8 cellular contexts compared by ENCODE assay signal in genomic region chr12:82359115-82359478, GRCh38. TPM values are rescaled to one million over a fixed set of nuclear protein-coding genes. Genes with fewer than 3 reads are reported as not detected.
DNase-seq lines count a peak whose midpoint lies in the region; ATAC-seq and TF ChIP-seq lines count a peak whose summit lies in the region.

No MANE protein-coding gene starts in this region.

- DNase-seq in Caco-2, result peak in 1 of 2 experiments; percentile 34
- DNase-seq in WTC11 (ENCODE audit: low spot score), result peak; percentile 48
- DNase-seq in trophoblast cell, result no peak
- DNase-seq in posterior vena cava (ENCODE audit: low spot score), result no peak

- H3K4me1 ChIP-seq in Caco-2 (no peaks in the 10 kb centered on the region; the same call in 1 of the 2 replicates), gastroesophageal sphincter (peaks cover 8 to 68% (median 20%) of the 10 kb centered on the region in 3 donors), trophoblast cell (ENCODE audit: control insufficient read depth in 1 of 2, insufficient read depth in 2 of 2, low read length in 2 of 2) (peaks cover 0 to 2% of the 10 kb centered on the region in 2 experiments)

- peak overlapping the region; percentile 82 for H4K8ac ChIP-seq in trophoblast cell (ENCODE audit: low read depth, low read length)

- H3K36me3 Mint-ChIP-seq in Caco-2 (ENCODE audit: insufficient read depth, unreplicated experiment), result peaks cover 33% of the 10 kb centered on the region
- peaks cover 45% of the 10 kb centered on the region for H3K36me3 Mint-ChIP-seq in WTC11

- H3K4me3 ChIP-seq in Caco-2 (ENCODE audit: low read depth, low read length) (peak overlapping the region; percentile 84), gastroesophageal sphincter (peak overlapping the region; percentile 72 to 96), trophoblast cell (ENCODE audit: low read depth, low read length) (no peak overlapping the region)

- no peak overlapping the region for H2BK5ac ChIP-seq in trophoblast cell (ENCODE audit: low read depth, low read length, poor library complexity)

- H3K27me3 Mint-ChIP-seq in Caco-2 (ENCODE audit: insufficient read depth, unreplicated experiment) (no peaks in the 10 kb centered on the region), WTC11 (ENCODE audit: low read depth) (no peaks in the 10 kb centered on the region; the same call in 1 of the 2 replicates)

- H3K36me3 ChIP-seq in Caco-2 (ENCODE audit: control insufficient read depth, insufficient read depth, low read length), result no peaks in the 10 kb centered on the region
- H3K36me3 ChIP-seq in KOPT-K1 (ENCODE audit: insufficient read depth, low read length), result peaks cover 30% of the 10 kb centered on the region
- peaks cover 0 to 26% of the 10 kb centered on the region in 2 donors for H3K36me3 ChIP-seq in gastroesophageal sphincter
- peaks cover 1 to 2% of the 10 kb centered on the region in 2 experiments for H3K36me3 ChIP-seq in trophoblast cell (ENCODE audit: control insufficient read depth in 1 of 2, insufficient read depth in 2 of 2, low read length in 2 of 2)

- peak overlapping the region; percentile 44 for H3K14ac ChIP-seq in trophoblast cell (ENCODE audit: low read length)

- BruUV-seq in Caco-2 (replicated peaks; lab: Mats Ljungman, UMichigan), result TSS peak; percentile 35

- peak overlapping the region; percentile 71 for H3K4me2 ChIP-seq in trophoblast cell (ENCODE audit: low read length)

- TF ChIP-seq POLR2A in gastroesophageal sphincter (IDR thresholded peaks at IDR 0.05), result no peak

- H3K18ac ChIP-seq in trophoblast cell (ENCODE audit: low read length), result no peak overlapping the region

- H2BK12ac ChIP-seq in trophoblast cell (ENCODE audit: low read length), result no peak overlapping the region

- H2AFZ ChIP-seq in trophoblast cell (ENCODE audit: insufficient read depth, low read length, poor library complexity), result peak overlapping the region; percentile 86

- intact Hi-C loops in Caco-2 (cut with micrococcal nuclease; ENCODE audit: unreplicated experiment) (no loop called here), posterior vena cava (cut with DNase I) (loop anchor here in 1 of 2 donors (10.0 kb wide), 1 partner anchor 604 kb away; the partner anchor contains the start of gene PPFIA2)

- H4K91ac ChIP-seq in trophoblast cell (ENCODE audit: low read depth, low read length), result no peak overlapping the region

- peaks cover 6% of the 10 kb centered on the region for H3K79me1 ChIP-seq in trophoblast cell (ENCODE audit: low read length)

- peak overlapping the region; percentile 74 for H4K12ac ChIP-seq in trophoblast cell (ENCODE audit: low read depth, low read length)

- no peak overlapping the region for H3K23ac ChIP-seq in trophoblast cell (ENCODE audit: low read length)

- H3K4ac ChIP-seq in trophoblast cell (ENCODE audit: low read depth, low read length), result no peak overlapping the region

- H2BK120ac ChIP-seq in trophoblast cell (ENCODE audit: insufficient read depth, low read length, poor library complexity), result no peak overlapping the region

- H3K27me3 ChIP-seq in Caco-2 (replicated peaks; ENCODE audit: control insufficient read depth, insufficient read depth, low read length) (no peaks in the 10 kb centered on the region), gastroesophageal sphincter (no peaks in the 10 kb centered on the region), trophoblast cell (ENCODE audit: insufficient read depth, low read length) (no peaks in the 10 kb centered on the region)

- POLR2A ChIA-PET in Caco-2 (lab: Charles Lee) (interaction anchor here (0.6 to 1.2 kb wide), 3 partner anchors 14 to 269 kb away, joined by 3 to 4 read pairs (median 3); no protein-coding TSS in a partner anchor), WTC11 (lab: Charles Lee) (interaction anchor here (1.2 kb wide), 2 partner anchors 52 to 711 kb away, joined by 3 to 6 read pairs; no protein-coding TSS in a partner anchor)

- no peak for TF ChIP-seq CTCF in Caco-2 (IDR thresholded peaks at IDR 0.05; ENCODE audit: insufficient read depth in 1 of 2, low read depth in 1 of 2, low read length in 1 of 2, severe bottlenecking in 1 of 2, unreplicated experiment in 1 of 2)
- no peak for TF ChIP-seq CTCF in WTC11 (IDR thresholded peaks at IDR 0.05)
- no peak for TF ChIP-seq CTCF in gastroesophageal sphincter (IDR thresholded peaks at IDR 0.05)

- no peak overlapping the region for H3K9ac ChIP-seq in trophoblast cell (ENCODE audit: low read length)

- 5 to 18% methylated on average over 4 of the region's 4 CpGs for WGBS in gastroesophageal sphincter (ENCODE audit: low coverage in 1 of 2), 2 donors
- no CpG with 5 or more reads among the region's 4 CpGs for WGBS in trophoblast cell (ENCODE audit: extremely low coverage, insufficient coverage, insufficient read length)

- H3K79me2 ChIP-seq in trophoblast cell (ENCODE audit: control insufficient read depth, insufficient read depth, low read length, poor library complexity), result peaks cover 6% of the 10 kb centered on the region

- H3K9me3 Mint-ChIP-seq in Caco-2 (ENCODE audit: unreplicated experiment), result no peaks in the 10 kb centered on the region
- H3K9me3 Mint-ChIP-seq in WTC11, result peaks cover 6% of the 10 kb centered on the region

- H3K27ac Mint-ChIP-seq in Caco-2 (ENCODE audit: unreplicated experiment) (peak overlapping the region; percentile 100), WTC11 (peak overlapping the region; percentile 46)

- CTCF ChIA-PET in Caco-2 (lab: Charles Lee), result no interaction called here
- CTCF ChIA-PET in WTC11 (lab: Charles Lee), result interaction anchor here (1.0 to 1.2 kb wide), 4 partner anchors 45 to 1464 kb away, joined by 3 to 6 read pairs (median 3); no protein-coding TSS in a partner anchor

- no peaks in the 10 kb centered on the region for H3K9me3 ChIP-seq in Caco-2
- H3K9me3 ChIP-seq in KOPT-K1 (ENCODE audit: insufficient read depth, low read length, poor library complexity, severe bottlenecking), result no peaks in the 10 kb centered on the region
- H3K9me3 ChIP-seq in gastroesophageal sphincter, result no peaks in the 10 kb centered on the region
- H3K9me3 ChIP-seq in trophoblast cell (ENCODE audit: insufficient read depth, low read depth, low read length), result peaks cover 2% of the 10 kb centered on the region

- peak overlapping the region; percentile 98 for H3K27ac ChIP-seq in KOPT-K1 (ENCODE audit: low read depth, low read length, poor library complexity, severe bottlenecking)
- peak overlapping the region; percentile 87 to 97 (median 92) for H3K27ac ChIP-seq in gastroesophageal sphincter
- H3K27ac ChIP-seq in trophoblast cell (ENCODE audit: low read depth, low read length), result no peak overlapping the region

- peaks cover 6% of the 10 kb centered on the region for H3K4me1 Mint-ChIP-seq in Caco-2 (ENCODE audit: low read depth, unreplicated experiment)
- H3K4me1 Mint-ChIP-seq in WTC11, result peaks cover 28% of the 10 kb centered on the region

- H3K4me3 Mint-ChIP-seq in Caco-2 (ENCODE audit: unreplicated experiment) (peak overlapping the region; percentile 99), WTC11 (peak overlapping the region; percentile 99)

- no peak overlapping the region for H2AK5ac ChIP-seq in trophoblast cell (ENCODE audit: low read length)

- TF ChIP-seq EP300 in gastroesophageal sphincter (IDR thresholded peaks at IDR 0.05), result no peak

- peak; percentile 7 for ATAC-seq in GM19463 (IDR thresholded peaks at IDR 0.05; ENCODE audit: unreplicated experiment)
- peak; percentile 50 for ATAC-seq in WTC11
- no peak for ATAC-seq in gastroesophageal sphincter
- no peak for ATAC-seq in GM21381 (IDR thresholded peaks at IDR 0.05; ENCODE audit: unreplicated experiment)

TF ChIP-seq in WTC11, 78 proteins besides CTCF, POLR2A, EP300 and RAD21:
- TF ChIP-seq FOXP4 (CRISPR knock-in tag; IDR thresholded peaks at IDR 0.05), result no peak

RNA-seq across cellular contexts. Expression of gene METTL25, which starts 0.8 kb away (rescaled TPM):
- total RNA-seq in Caco-2 (2022) (8.0 and 8.4 TPM in 2 replicates), WTC11 (2021) (6.3 to 8.0 TPM (median 7.2 TPM) in 3 replicates), gastroesophageal sphincter (10 to 100 TPM; 13.7 to 32.3 (median 24.7) TPM), posterior vena cava (10 to 100 TPM; 15.1 to 15.9 TPM)
- 4.5 and 5.0 TPM in 2 replicates for polyA plus RNA-seq in trophoblast cell (2013)

RNA-seq across cellular contexts. Expression of gene CCDC59, which starts 0.9 kb away (rescaled TPM):
- total RNA-seq in Caco-2 (2022), result 57.0 and 58.5 TPM in 2 replicates
- 48.9 to 49.2 TPM (median 49.2 TPM) in 3 replicates for total RNA-seq in WTC11 (2021)
- total RNA-seq in gastroesophageal sphincter, result 10 to 100 TPM; 51.2 to 66.6 (median 56.1) TPM
- polyA plus RNA-seq in trophoblast cell (2013), result 91.2 and 95.5 TPM in 2 replicates
- total RNA-seq in posterior vena cava, result 10 to 100 TPM; 25.8 to 26.1 TPM

Comparison
In these comparisons a context has a peak if more than half of its experiments do, and no peak if none do; other contexts are left out.
1. ATAC-seq: peak in GM19463 (single experiment) and WTC11 (single experiment); none in gastroesophageal sphincter (single experiment) and GM21381 (single experiment).